2 cellular contexts compared by ENCODE assay signal in genomic region chr6:131916091-131916796, GRCh38. TPM values are rescaled to one million over a fixed set of nuclear protein-coding genes. Genes with fewer than 3 reads are reported as not detected.
"Had no signal": no experiment of that assay in that cellular context is flagged by ENCODE, and none has a peak within 500 bp of the region (broad histone marks: within the 10 kb centered on the region; RNA-seq: fewer than 3 reads in every experiment).

No MANE protein-coding gene starts in this region.

RNA-seq across cellular contexts. Expression of gene CCN2, which starts 34.9 kb away (rescaled TPM):
- polyA plus RNA-seq: IgD-negative memory B cell, K562 had no signal
